ENCODE assay signal across 1 cellular context in genomic region chr7:139984642-139985539, GRCh38.
TF ChIP-seq lines count a peak whose summit lies in the region.

No MANE protein-coding gene starts in this region.

TF ChIP-seq in IMR-90, 13 proteins besides CTCF, POLR2A, EP300 and RAD21 (continued from another document):
- TF ChIP-seq MAFK (IDR thresholded peaks at IDR 0.05; ENCODE audit: low read depth, low read length), result no peak
- TF ChIP-seq RFX5 (IDR thresholded peaks at IDR 0.05; ENCODE audit: low read depth, low read length), result no peak
